In genomic region chr14:78788467-78789360, GRCh38 we compare ENCODE assay signal across 21 cellular contexts.
"Had no signal": no experiment of that assay in that cellular context is flagged by ENCODE, and none has a peak within 500 bp of the region (broad histone marks: within the 10 kb centered on the region; RNA-seq: fewer than 3 reads in every experiment).

No MANE protein-coding gene starts in this region.

- H2AFZ ChIP-seq: neural progenitor cell had no signal

- H3K4me1 Mint-ChIP-seq: activated CD4-positive, alpha-beta T cell treated with anti-CD3 and anti-CD28 coated beads, Interleukin-2, amount 10 ng/mL, durations not matched to agents 7 days and 5 days; activated naive CD8-positive, alpha-beta T cell treated with anti-CD3 and anti-CD28 coated beads, Interleukin-2, amount 50 U/mL, for 24 hours; memory B cell; naive B cell; neural progenitor cell had no signal

- ATAC-seq: activated CD4-positive, CD25-positive, alpha-beta regulatory T cell treated with anti-CD3 and anti-CD28 coated beads, Interleukin-2, amount 50 U/mL, for 24 hours; activated CD8-positive, alpha-beta T cell treated with anti-CD3 and anti-CD28 coated beads, Interleukin-2, amount 10 ng/mL, durations not matched to agents 7 days and 5 days; activated naive CD8-positive, alpha-beta T cell treated with anti-CD3 and anti-CD28 coated beads, Interleukin-2, amount 50 U/mL, for 24 hours; esophagus mucosa; left ventricle myocardium superior; mucosa of descending colon; psoas muscle; right cardiac atrium had no signal

- DNase-seq: activated CD4-positive, alpha-beta T cell treated with anti-CD3 and anti-CD28 coated beads, Interleukin-2, amount 10 ng/mL, durations not matched to agents 7 days and 5 days; activated CD8-positive, alpha-beta T cell treated with anti-CD3 and anti-CD28 coated beads, Interleukin-2, amount 10 ng/mL, durations not matched to agents 7 days and 5 days; activated naive CD4-positive, alpha-beta T cell treated with anti-CD3 and anti-CD28 coated beads for 36 hours; activated naive CD8-positive, alpha-beta T cell treated with anti-CD3 and anti-CD28 coated beads, Interleukin-2, amount 50 U/mL, for 24 hours; activated T-cell treated with anti-CD3 and anti-CD28 coated beads, Interleukin-2, amount 50 U/mL, for 24 hours; brain microvascular endothelial cell; left ventricle myocardium superior; mucosa of descending colon; naive B cell; psoas muscle; right cardiac atrium; T1000; transverse colon; uterus had no signal

- H3K36me3 ChIP-seq: brain microvascular endothelial cell, neural progenitor cell, suprapubic skin, transverse colon, uterus had no signal

- H3K27ac ChIP-seq: brain microvascular endothelial cell, coronary artery, neural progenitor cell, psoas muscle, suprapubic skin, transverse colon, uterus had no signal

- H3K4me2 ChIP-seq: neural progenitor cell had no signal

- H3K27me3 ChIP-seq: brain microvascular endothelial cell, neural progenitor cell, transverse colon, uterus had no signal

- H3K27me3 Mint-ChIP-seq: activated CD4-positive, alpha-beta T cell treated with anti-CD3 and anti-CD28 coated beads, Interleukin-2, amount 10 ng/mL, durations not matched to agents 7 days and 5 days; activated T-cell treated with anti-CD3 and anti-CD28 coated beads, Interleukin-2, amount 50 U/mL, for 24 hours; memory B cell; naive B cell; stimulated activated naive CD8-positive, alpha-beta T cell treated with anti-CD3 and anti-CD28 coated beads, Interleukin-15, Interleukin-2, amounts not matched to agents 100 ng/mL and 50 ng/mL, for 24 hours had no signal

- H3K36me3 Mint-ChIP-seq: memory B cell, naive B cell, neural progenitor cell had no signal

- H3K4me1 ChIP-seq: neural progenitor cell, psoas muscle, suprapubic skin, uterus had no signal

- H3K9ac ChIP-seq: neural progenitor cell had no signal

- H3K4me3 Mint-ChIP-seq: activated CD4-positive, alpha-beta T cell treated with anti-CD3 and anti-CD28 coated beads, Interleukin-2, amount 10 ng/mL, durations not matched to agents 7 days and 5 days; activated CD8-positive, alpha-beta T cell treated with anti-CD3 and anti-CD28 coated beads, Interleukin-2, amount 10 ng/mL, durations not matched to agents 7 days and 5 days; activated naive CD4-positive, alpha-beta T cell treated with anti-CD3 and anti-CD28 coated beads for 36 hours; activated naive CD8-positive, alpha-beta T cell treated with anti-CD3 and anti-CD28 coated beads, Interleukin-2, amount 50 U/mL, for 24 hours; activated T-cell treated with anti-CD3 and anti-CD28 coated beads, Interleukin-2, amount 50 U/mL, for 24 hours; memory B cell; naive B cell; neural progenitor cell; stimulated activated naive CD8-positive, alpha-beta T cell treated with anti-CD3 and anti-CD28 coated beads, Interleukin-15, Interleukin-2, amounts not matched to agents 100 ng/mL and 50 ng/mL, for 24 hours had no signal

- H3K4me3 ChIP-seq: coronary artery, mucosa of descending colon, neural progenitor cell, psoas muscle, suprapubic skin, transverse colon, uterus had no signal

- H3K9me3 ChIP-seq: mucosa of descending colon, psoas muscle, suprapubic skin, transverse colon, uterus had no signal

- H3K27ac Mint-ChIP-seq: activated CD4-positive, alpha-beta T cell treated with anti-CD3 and anti-CD28 coated beads, Interleukin-2, amount 10 ng/mL, durations not matched to agents 7 days and 5 days; activated CD8-positive, alpha-beta T cell treated with anti-CD3 and anti-CD28 coated beads, Interleukin-2, amount 10 ng/mL, durations not matched to agents 7 days and 5 days; activated naive CD4-positive, alpha-beta T cell treated with anti-CD3 and anti-CD28 coated beads for 36 hours; activated naive CD8-positive, alpha-beta T cell treated with anti-CD3 and anti-CD28 coated beads, Interleukin-2, amount 50 U/mL, for 24 hours; activated T-cell treated with anti-CD3 and anti-CD28 coated beads, Interleukin-2, amount 50 U/mL, for 24 hours; memory B cell; naive B cell; neural progenitor cell; stimulated activated naive CD8-positive, alpha-beta T cell treated with anti-CD3 and anti-CD28 coated beads, Interleukin-15, Interleukin-2, amounts not matched to agents 100 ng/mL and 50 ng/mL, for 24 hours had no signal
